25 cellular contexts compared by ENCODE assay signal in genomic region chr5:171891150-171891549, GRCh38.
"Had no signal": no experiment of that assay in that cellular context is flagged by ENCODE, and none has a peak within 500 bp of the region (broad histone marks: within the 10 kb centered on the region; RNA-seq: fewer than 3 reads in every experiment).

No MANE protein-coding gene starts in this region.

- H3K4me3 ChIP-seq: adrenal gland, body of pancreas, coronary artery, dorsolateral prefrontal cortex had no signal

- ATAC-seq: activated CD4-positive, alpha-beta T cell treated with anti-CD3 and anti-CD28 coated beads for 36 hours; activated CD8-positive, alpha-beta memory T cell treated with anti-CD3 and anti-CD28 coated beads, Interleukin-2, amount 10 ng/mL, durations not matched to agents 7 days and 5 days; activated CD8-positive, alpha-beta T cell treated with anti-CD3 and anti-CD28 coated beads, Interleukin-2, amount 10 ng/mL, durations not matched to agents 7 days and 5 days; activated naive CD8-positive, alpha-beta T cell treated with anti-CD3 and anti-CD28 coated beads, Interleukin-2, amount 50 U/mL, for 24 hours; body of pancreas; esophagus mucosa had no signal

- H3K27me3 ChIP-seq: adrenal gland, body of pancreas, dorsolateral prefrontal cortex had no signal

- DNase-seq: activated CD4-positive, alpha-beta memory T cell treated with anti-CD3 and anti-CD28 coated beads for 36 hours; activated CD4-positive, alpha-beta T cell treated with anti-CD3 and anti-CD28 coated beads for 36 hours; activated CD4-positive, alpha-beta T cell treated with anti-CD3 and anti-CD28 coated beads, Interleukin-2, amount 10 ng/mL, durations not matched to agents 24 days and 14 days; activated CD4-positive, CD25-positive, alpha-beta regulatory T cell; activated CD4-positive, CD25-positive, alpha-beta regulatory T cell treated with anti-CD3 and anti-CD28 coated beads, Interleukin-2, amount 50 U/mL, for 72 hours; activated CD8-positive, alpha-beta memory T cell treated with anti-CD3 and anti-CD28 coated beads, Interleukin-2, amount 10 ng/mL, durations not matched to agents 7 days and 5 days; activated CD8-positive, alpha-beta memory T cell treated with anti-CD3 and anti-CD28 coated beads, Interleukin-2, amount 50 U/mL, for 4 hours; activated CD8-positive, alpha-beta T cell treated with anti-CD3 and anti-CD28 coated beads, Interleukin-2, amount 10 ng/mL, durations not matched to agents 7 days and 5 days; activated effector memory CD4-positive, alpha-beta T cell treated with anti-CD3 and anti-CD28 coated beads, Interleukin-2, amount 50 U/mL, for 16 hours; activated naive CD4-positive, alpha-beta T cell treated with anti-CD3 and anti-CD28 coated beads for 36 hours; activated naive CD8-positive, alpha-beta T cell treated with anti-CD3 and anti-CD28 coated beads for 36 hours; activated naive CD8-positive, alpha-beta T cell treated with anti-CD3 and anti-CD28 coated beads, Interleukin-2, amount 50 U/mL, for 24 hours; activated T-cell treated with anti-CD3 and anti-CD28 coated beads, Interleukin-2, amount 50 U/mL, for 1 hour; activated T-cell treated with anti-CD3 and anti-CD28 coated beads, Interleukin-2, amount 50 U/mL, for 48 hours; adrenal gland; amygdala; aorta; body of pancreas; dorsolateral prefrontal cortex; effector memory CD4-positive, alpha-beta T cell; endodermal cell; foreskin fibroblast; T-helper 2 cell had no signal

- H3K27ac ChIP-seq: adrenal gland, body of pancreas, coronary artery, dorsolateral prefrontal cortex had no signal

- H3K9me3 ChIP-seq: adrenal gland, body of pancreas had no signal
